ENCODE assay signal across 8 cellular contexts in genomic region chr11:66258473-66258893, GRCh38. TPM values are rescaled to one million over a fixed set of nuclear protein-coding genes. Genes with fewer than 3 reads are reported as not detected.
DNase-seq lines count a peak whose midpoint lies in the region; ATAC-seq and TF ChIP-seq lines count a peak whose summit lies in the region.

No MANE protein-coding gene starts in this region.

- H3K9ac ChIP-seq in BLaER1 treated with 17β-estradiol and CSF1 and Interleukin-3, amounts not matched to agents 10 nM and 100 nM = peak overlapping the region; percentile 75 to 91 (median 85)

- peak overlapping the region; percentile 86 to 99 (median 95) for H3K4me2 ChIP-seq in BLaER1 treated with 17β-estradiol and CSF1 and Interleukin-3, amounts not matched to agents 10 nM and 100 nM

- H3K36me3 Mint-ChIP-seq in natural killer cell treated with Interleukin-12 subunit alpha and Interleukin-12 subunit beta and Interleukin-15 and Interleukin-18, amount 100 ng/mL, for 72 hours = peaks cover 8% of the 10 kb centered on the region

- peaks cover 0 to 41% (median 16%) of the 10 kb centered on the region in 11 experiments; a peak in 13 of 22 replicates for H4K20me1 ChIP-seq in BLaER1 treated with 17β-estradiol and CSF1 and Interleukin-3, amounts not matched to agents 10 nM and 100 nM

- peak overlapping the region; percentile 93 for H3K4me3 Mint-ChIP-seq in natural killer cell treated with Interleukin-12 subunit alpha and Interleukin-12 subunit beta and Interleukin-15 and Interleukin-18, amount 100 ng/mL, for 72 hours

- peak overlapping the region in 10 of 11 experiments; percentile 61 to 82 (median 76); a peak in 17 of 22 replicates for H3K27ac ChIP-seq in BLaER1 treated with 17β-estradiol and CSF1 and Interleukin-3, amounts not matched to agents 10 nM and 100 nM
- H3K27ac ChIP-seq in ectodermal cell (ENCODE audit: insufficient read depth, low read depth, low read length, poor library complexity, severe bottlenecking) = no peak overlapping the region

- CTCF ChIA-PET in GM10248 (lab: Yijun Ruan, JAX) = interaction anchor here (0.6 to 1.3 kb wide), 6 partner anchors 15 to 553 kb away, joined by 3 to 4 read pairs (median 4); no protein-coding TSS in a partner anchor

- H3K36me3 ChIP-seq in BLaER1 treated with 17β-estradiol and CSF1 and Interleukin-3, amounts not matched to agents 10 nM and 100 nM = peaks cover 19 to 47% (median 36%) of the 10 kb centered on the region in 11 experiments; a peak in 21 of 22 replicates
- peaks cover 17% of the 10 kb centered on the region for H3K36me3 ChIP-seq in ectodermal cell (ENCODE audit: control insufficient read depth, insufficient read depth, low read length)

- H3K4me3 ChIP-seq in BLaER1 treated with 17β-estradiol and CSF1 and Interleukin-3, amounts not matched to agents 10 nM and 100 nM = peak overlapping the region; percentile 75 to 96 (median 88)
- peak overlapping the region; percentile 90 for H3K4me3 ChIP-seq in ectodermal cell (ENCODE audit: insufficient read depth, low read depth, low read length)

- POLR2A ChIA-PET in GM10248 (lab: Yijun Ruan, JAX) = no interaction called here

- DNase-seq in natural killer cell treated with Interleukin-12 subunit alpha and Interleukin-12 subunit beta and Interleukin-15 and Interleukin-18, amount 100 ng/mL, for 72 hours (ENCODE audit: low spot score) = no peak
- DNase-seq in GM10248 (ENCODE audit: extremely low spot score) (no peak), activated gamma-delta T cell (lab: John Stamatoyannopoulos, UW) (no peak), GDM1 (lab: John Stamatoyannopoulos, UW) (no peak), foreskin melanocyte (no peak)

- H3K27ac Mint-ChIP-seq in natural killer cell treated with Interleukin-12 subunit alpha and Interleukin-12 subunit beta and Interleukin-15 and Interleukin-18, amount 100 ng/mL, for 72 hours = peak overlapping the region; percentile 10 to 29

- no peaks in the 10 kb centered on the region for H3K27me3 Mint-ChIP-seq in natural killer cell treated with Interleukin-12 subunit alpha and Interleukin-12 subunit beta and Interleukin-15 and Interleukin-18, amount 100 ng/mL, for 72 hours

- no peaks in the 10 kb centered on the region for H3K9me3 ChIP-seq in BLaER1 treated with 17β-estradiol and CSF1 and Interleukin-3, amounts not matched to agents 10 nM and 100 nM (replicated peaks in 1 of 11)
- no peaks in the 10 kb centered on the region for H3K9me3 ChIP-seq in ectodermal cell (ENCODE audit: control insufficient read depth, low read length)

- no peaks in the 10 kb centered on the region for H3K9me3 Mint-ChIP-seq in natural killer cell treated with Interleukin-12 subunit alpha and Interleukin-12 subunit beta and Interleukin-15 and Interleukin-18, amount 100 ng/mL, for 72 hours

- peaks cover 0 to 8% (median 0%) of the 10 kb centered on the region in 11 experiments; a peak in 2 of 22 replicates for H3K27me3 ChIP-seq in BLaER1 treated with 17β-estradiol and CSF1 and Interleukin-3, amounts not matched to agents 10 nM and 100 nM
- H3K27me3 ChIP-seq in ectodermal cell (ENCODE audit: control insufficient read depth, insufficient read depth, low read length, poor library complexity, severe bottlenecking) = no peaks in the 10 kb centered on the region

- H3K4me1 Mint-ChIP-seq in natural killer cell treated with Interleukin-12 subunit alpha and Interleukin-12 subunit beta and Interleukin-15 and Interleukin-18, amount 100 ng/mL, for 72 hours (ENCODE audit: low read depth in 2 of 2) = peaks cover 16 to 20% of the 10 kb centered on the region in 2 donors

- 9 to 10% methylated on average over 28 of the region's 28 CpGs for WGBS in ectodermal cell, 2 experiments

- no peak for ATAC-seq in natural killer cell treated with Interleukin-12 subunit alpha and Interleukin-12 subunit beta and Interleukin-15 and Interleukin-18, amount 100 ng/mL, for 72 hours

- peaks cover 11 to 49% (median 44%) of the 10 kb centered on the region in 10 experiments for H3K4me1 ChIP-seq in BLaER1 treated with 17β-estradiol and CSF1 and Interleukin-3, amounts not matched to agents 10 nM and 100 nM
- H3K4me1 ChIP-seq in ectodermal cell (ENCODE audit: control insufficient read depth, insufficient read depth, low read length) = no peaks in the 10 kb centered on the region

- peak; percentile 23 for TF ChIP-seq CTCF in LNCAP (IDR thresholded peaks at IDR 0.05)
- TF ChIP-seq CTCF in GM10248 (IDR thresholded peaks at IDR 0.05; ENCODE audit: control extremely low read depth, extremely low read depth, low read depth, missing control alignments) = no peak

RNA-seq across cellular contexts. Expression of gene KLC2, which starts 1.0 kb away (rescaled TPM):
- 58.2 TPM for polyA plus RNA-seq in ectodermal cell (2013, experiment 1 of 4)
- polyA plus RNA-seq in ectodermal cell (2013, experiment 2 of 4) = 64.4 TPM
- polyA plus RNA-seq in ectodermal cell (2013, experiment 3 of 4) = 55.0 TPM
- 50.5 TPM for polyA plus RNA-seq in ectodermal cell (2013, experiment 4 of 4)
- 10 to 100 TPM; 38.0 to 77.2 TPM for total RNA-seq in natural killer cell treated with Interleukin-12 subunit alpha and Interleukin-12 subunit beta and Interleukin-15 and Interleukin-18, amount 100 ng/mL, for 72 hours

RNA-seq across cellular contexts. Expression of gene RAB1B, which starts 10.0 kb away (rescaled TPM):
- 123 TPM for polyA plus RNA-seq in ectodermal cell (2013, experiment 1 of 4)
- polyA plus RNA-seq in ectodermal cell (2013, experiment 2 of 4) = 123 TPM
- 104 TPM for polyA plus RNA-seq in ectodermal cell (2013, experiment 3 of 4)
- 116 TPM for polyA plus RNA-seq in ectodermal cell (2013, experiment 4 of 4)
- 100 to 1,000 TPM; 139 to 146 TPM for total RNA-seq in natural killer cell treated with Interleukin-12 subunit alpha and Interleukin-12 subunit beta and Interleukin-15 and Interleukin-18, amount 100 ng/mL, for 72 hours

RNA-seq across cellular contexts. Expression of gene CNIH2, which starts 19.5 kb away (rescaled TPM):
- polyA plus RNA-seq in ectodermal cell (2013, experiment 1 of 4) = 43.9 TPM
- 33.4 TPM for polyA plus RNA-seq in ectodermal cell (2013, experiment 2 of 4)
- 39.5 TPM for polyA plus RNA-seq in ectodermal cell (2013, experiment 3 of 4)
- 41.3 TPM for polyA plus RNA-seq in ectodermal cell (2013, experiment 4 of 4)
- 1 to 10 TPM; 1.2 to 2.6 TPM for total RNA-seq in natural killer cell treated with Interleukin-12 subunit alpha and Interleukin-12 subunit beta and Interleukin-15 and Interleukin-18, amount 100 ng/mL, for 72 hours

RNA-seq across cellular contexts. Expression of gene YIF1A, which starts 30.5 kb away (rescaled TPM):
- polyA plus RNA-seq in ectodermal cell (2013, experiment 1 of 4) = 30.8 TPM
- 33.2 TPM for polyA plus RNA-seq in ectodermal cell (2013, experiment 2 of 4)
- polyA plus RNA-seq in ectodermal cell (2013, experiment 3 of 4) = 35.0 TPM
- 34.7 TPM for polyA plus RNA-seq in ectodermal cell (2013, experiment 4 of 4)
- 10 to 100 TPM; 62.7 to 76.1 TPM for total RNA-seq in natural killer cell treated with Interleukin-12 subunit alpha and Interleukin-12 subunit beta and Interleukin-15 and Interleukin-18, amount 100 ng/mL, for 72 hours

RNA-seq across cellular contexts. Expression of gene TMEM151A, which starts 33.2 kb away (rescaled TPM):
- not detected for polyA plus RNA-seq in ectodermal cell (2013, experiment 1 of 4)
- polyA plus RNA-seq in ectodermal cell (2013, experiment 2 of 4) = 0.07 TPM
- polyA plus RNA-seq in ectodermal cell (2013, experiment 3 of 4) = 0.21 TPM
- polyA plus RNA-seq in ectodermal cell (2013, experiment 4 of 4) = 0.12 TPM
- total RNA-seq in natural killer cell treated with Interleukin-12 subunit alpha and Interleukin-12 subunit beta and Interleukin-15 and Interleukin-18, amount 100 ng/mL, for 72 hours = not detected
